ENCODE assay signal across 24 cellular contexts in genomic region chr2:226164512-226164911, GRCh38.
DNase-seq lines count a peak whose midpoint lies in the region; ATAC-seq and TF ChIP-seq lines count a peak whose summit lies in the region.
"Had no signal": no experiment of that assay in that cellular context is flagged by ENCODE, and none has a peak within 500 bp of the region (broad histone marks: within the 10 kb centered on the region; RNA-seq: fewer than 3 reads in every experiment).

No MANE protein-coding gene starts in this region.

- intact Hi-C loops in Right ventricle myocardium inferior (cut with DNase I): no loop called here
- intact Hi-C loops in right cardiac atrium (cut with DNase I): no loop called here
- intact Hi-C loops in HCT116 (cut with micrococcal nuclease): no loop called here
- intact Hi-C loops in thyroid gland (cut with DNase I): no loop called here

- no peak for TF ChIP-seq POLR2A in HCT116 (IDR thresholded peaks at IDR 0.05; ENCODE audit: borderline replicate concordance, extremely low read depth, insufficient read depth, insufficient read length)
- TF ChIP-seq POLR2A in thyroid gland (IDR thresholded peaks at IDR 0.05): no peak

- H3K9me2 ChIP-seq in HCT116 (ENCODE audit: insufficient read depth): no peaks in the 10 kb centered on the region

- peaks cover 3% of the 10 kb centered on the region for H3K9me3 Mint-ChIP-seq in neural crest cell
- H3K9me3 Mint-ChIP-seq: CD14-positive monocyte; CD4-positive, alpha-beta T cell; CD8-positive, alpha-beta memory T cell had no signal

- BruUV-seq in HCT116 (replicated peaks; lab: Mats Ljungman, UMichigan): no TSS peak

- H3K4me3 ChIP-seq in right cardiac atrium (ENCODE audit: low read length) (no peak overlapping the region), HCT116 (replicated peaks in 1 of 2; ENCODE audit: low read depth in 1 of 2, low read length in 2 of 2) (no peak overlapping the region), thyroid gland (replicated peaks in 1 of 3) (no peak overlapping the region)
- H3K4me3 ChIP-seq: A549; BLaER1 treated with 17β-estradiol and CSF1 and Interleukin-3, amounts not matched to agents 10 nM and 100 nM; GM12878; GM23248 had no signal

- no peaks in the 10 kb centered on the region for H3K4me1 ChIP-seq in right cardiac atrium (ENCODE audit: control insufficient read depth, insufficient read depth, low read length)
- H3K4me1 ChIP-seq in HCT116 (ENCODE audit: control insufficient read depth in 1 of 2, insufficient read depth in 2 of 2, low read length in 2 of 2): peaks cover 29 to 54% of the 10 kb centered on the region in 2 experiments
- peaks cover 6 to 8% of the 10 kb centered on the region in 2 donors for H3K4me1 ChIP-seq in thyroid gland
- H3K4me1 ChIP-seq: BE2C; BLaER1 treated with 17β-estradiol and CSF1 and Interleukin-3, amounts not matched to agents 10 nM and 100 nM had no signal

- H4K20me1 ChIP-seq in HCT116 (ENCODE audit: insufficient read depth): no peaks in the 10 kb centered on the region
- H4K20me1 ChIP-seq: BLaER1 treated with 17β-estradiol and CSF1 and Interleukin-3, amounts not matched to agents 10 nM and 100 nM had no signal

- TF ChIP-seq RAD21 in HCT116 (IDR thresholded peaks at IDR 0.05; ENCODE audit: low read depth): no peak

- H3K27ac Mint-ChIP-seq in neural crest cell (ENCODE audit: unreplicated experiment): peak overlapping the region; percentile 2
- H3K27ac Mint-ChIP-seq: CD14-positive monocyte; CD4-positive, alpha-beta T cell; CD8-positive, alpha-beta memory T cell had no signal

- H3K36me3 Mint-ChIP-seq in neural crest cell (ENCODE audit: low read depth): no peaks in the 10 kb centered on the region
- H3K36me3 Mint-ChIP-seq: CD14-positive monocyte; CD8-positive, alpha-beta memory T cell had no signal

- DNase-seq in Right ventricle myocardium inferior (ENCODE audit: missing footprints): no peak
- no peak for DNase-seq in right cardiac atrium
- DNase-seq in HCT116 (ENCODE audit: low read depth, low spot score): no peak
- DNase-seq in neural crest cell (ENCODE audit: low read depth, low spot score): no peak
- no peak for DNase-seq in thyroid gland
- DNase-seq in ureter (ENCODE audit: low spot score): no peak
- DNase-seq: 8988T; ACHN; AML-193; BE2C; CD4-positive, alpha-beta T cell; CD8-positive, alpha-beta memory T cell; DMS 273 treated with DMSO at 0.1 percent for 48 hours; DMS79; EL; GDM1; GM23248; H7; HCEC 1CT had no signal

- peaks cover 9% of the 10 kb centered on the region for H3K4me1 Mint-ChIP-seq in neural crest cell
- H3K4me1 Mint-ChIP-seq: CD14-positive monocyte; CD8-positive, alpha-beta memory T cell had no signal

- POLR2A ChIA-PET in HCT116 (lab: Charles Lee): no interaction called here

- H3K27ac ChIP-seq in right cardiac atrium (ENCODE audit: low read length) (no peak overlapping the region), HCT116 (ENCODE audit: low read depth, low read length) (peak overlapping the region; percentile 51; the same call in 1 of the 2 replicates), thyroid gland (peak overlapping the region; percentile 17 to 56 (median 32))
- H3K27ac ChIP-seq: A549; BLaER1 treated with 17β-estradiol and CSF1 and Interleukin-3, amounts not matched to agents 10 nM and 100 nM; GM23248 had no signal

- RAD21 ChIA-PET in HCT116 (lab: Charles Lee; ENCODE audit: low non-redundant PET in 1 of 2, low total read pairs in 2 of 2, uncharacterized antibody in 2 of 2, unreplicated experiment in 2 of 2): no interaction called here

- H3K27me3 ChIP-seq in right cardiac atrium (ENCODE audit: control insufficient read depth, insufficient read depth): no peaks in the 10 kb centered on the region
- no peaks in the 10 kb centered on the region for H3K27me3 ChIP-seq in HCT116 (ENCODE audit: insufficient read depth, low read length)
- H3K27me3 ChIP-seq in thyroid gland: no peaks in the 10 kb centered on the region
- H3K27me3 ChIP-seq: BE2C; BLaER1 treated with 17β-estradiol and CSF1 and Interleukin-3, amounts not matched to agents 10 nM and 100 nM had no signal

- 0 out of 2 replicates have a peak, but pooled peaks cover 7% of the 10 kb centered on the region for H3K79me2 ChIP-seq in HCT116 (ENCODE audit: insufficient read depth, low read length)

- H3K4me3 Mint-ChIP-seq in neural crest cell: no peak overlapping the region
- H3K4me3 Mint-ChIP-seq: CD14-positive monocyte; CD4-positive, alpha-beta T cell; CD8-positive, alpha-beta memory T cell had no signal

- H3K36me3 ChIP-seq in HCT116 (ENCODE audit: control insufficient read depth in 1 of 2, insufficient read depth in 2 of 2, low read length in 2 of 2) (peaks cover 0 to 10% of the 10 kb centered on the region in 2 experiments; a peak in 1 of 4 replicates), thyroid gland (no peaks in the 10 kb centered on the region)
- H3K36me3 ChIP-seq: BE2C; BLaER1 treated with 17β-estradiol and CSF1 and Interleukin-3, amounts not matched to agents 10 nM and 100 nM had no signal

- ATAC-seq in Right ventricle myocardium inferior (peak; percentile 60), right cardiac atrium (no peak), HCT116 (no peak), HG03378 (IDR thresholded peaks at IDR 0.05; ENCODE audit: unreplicated experiment) (no peak)
- ATAC-seq: A549, GM12878 had no signal

- H3K27me3 Mint-ChIP-seq in neural crest cell (ENCODE audit: low read depth): no peaks in the 10 kb centered on the region
- H3K27me3 Mint-ChIP-seq: CD8-positive, alpha-beta memory T cell had no signal

- CTCF ChIA-PET in HCT116 (lab: Charles Lee): no interaction called here

- no peak overlapping the region for H3K4me2 ChIP-seq in HCT116 (ENCODE audit: low read length)
- H3K4me2 ChIP-seq: A549; BLaER1 treated with 17β-estradiol and CSF1 and Interleukin-3, amounts not matched to agents 10 nM and 100 nM had no signal

- TF ChIP-seq CTCF in HCT116 (IDR thresholded peaks at IDR 0.05 in 2 of 3, conservative IDR thresholded peaks at IDR 0.05 in 1 of 3; ENCODE audit: borderline replicate concordance in 1 of 3, insufficient read depth in 1 of 3, low read depth in 2 of 3, low read length in 2 of 3) (no peak), neural crest cell (conservative IDR thresholded peaks at IDR 0.05) (no peak), thyroid gland (IDR thresholded peaks at IDR 0.05) (no peak)

- WGBS in right cardiac atrium: 39% methylated on average over 1 of the region's 1 CpG
- WGBS in thyroid gland, 2 donors: 79 to 85% methylated on average over 1 of the region's 1 CpG

- H3K9ac ChIP-seq in HCT116 (ENCODE audit: low read length): no peak overlapping the region
- H3K9ac ChIP-seq: BLaER1 treated with 17β-estradiol and CSF1 and Interleukin-3, amounts not matched to agents 10 nM and 100 nM; GM23248 had no signal

- no peak overlapping the region for H2AFZ ChIP-seq in HCT116 (ENCODE audit: low read depth, low read length, poor library complexity, severe bottlenecking)
- H2AFZ ChIP-seq: GM23248 had no signal

- H3K9me3 ChIP-seq in right cardiac atrium (ENCODE audit: control insufficient read depth, low read length): no peaks in the 10 kb centered on the region
- H3K9me3 ChIP-seq in HCT116 (ENCODE audit: control insufficient read depth in 1 of 2, insufficient read depth in 1 of 2, low read depth in 1 of 2, low read length in 2 of 2): no peaks in the 10 kb centered on the region
- H3K9me3 ChIP-seq in thyroid gland: no peaks in the 10 kb centered on the region
- H3K9me3 ChIP-seq: BE2C; BLaER1 treated with 17β-estradiol and CSF1 and Interleukin-3, amounts not matched to agents 10 nM and 100 nM had no signal

TF ChIP-seq in HCT116, 20 proteins besides CTCF, POLR2A, EP300 and RAD21:
- TF ChIP-seq YY1 (IDR thresholded peaks at IDR 0.05; ENCODE audit: extremely low read depth, insufficient replicate concordance, low read depth, low read length) (no peak), FOSL1 (IDR thresholded peaks at IDR 0.05; ENCODE audit: low read depth) (no peak), CBX3 (IDR thresholded peaks at IDR 0.05; ENCODE audit: low read depth) (peak; percentile 22; the same call in 1 of the 2 replicates), ZFX (IDR thresholded peaks at IDR 0.05) (no peak), EZH2 (IDR thresholded peaks at IDR 0.05) (no peak)
